ENCODE assay signal across 10 cellular contexts in the genomic region with DNA sequence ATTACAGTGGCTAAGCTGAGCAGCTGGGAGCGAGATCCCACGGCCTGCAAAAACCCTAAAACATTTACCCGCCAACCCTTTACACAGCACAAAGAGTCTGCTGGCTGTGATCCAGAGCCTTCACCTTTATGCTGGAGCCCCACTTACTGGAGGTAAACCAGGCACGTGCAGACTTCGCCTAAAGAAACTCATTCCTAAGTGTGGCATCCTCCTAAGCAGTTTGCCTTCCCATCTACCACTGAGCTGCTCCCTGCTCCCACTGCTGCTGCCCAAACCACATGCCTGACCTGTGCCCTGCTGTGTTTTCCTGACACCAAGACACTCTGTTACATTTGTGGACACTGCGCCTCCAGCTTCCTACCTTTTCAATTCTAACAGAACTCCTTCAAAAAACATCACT. TPM values are rescaled to one million over a fixed set of nuclear protein-coding genes. Genes with fewer than 3 reads are reported as not detected.
DNase-seq lines count a peak whose midpoint lies in the region; ATAC-seq, FAIRE-seq and TF ChIP-seq lines count a peak whose summit lies in the region.
"Had no signal": no experiment of that assay in that cellular context is flagged by ENCODE, and none has a peak within 500 bp of the region (broad histone marks: within the 10 kb centered on the region; RNA-seq: fewer than 3 reads in every experiment).

No MANE protein-coding gene starts in this region.

- TF ChIP-seq CTCF in GM12875 (IDR thresholded peaks at IDR 0.05; ENCODE audit: borderline replicate concordance, insufficient read depth, low read depth, low read length) (no peak), choroid plexus epithelial cell (conservative IDR thresholded peaks at IDR 0.05; ENCODE audit: low read depth, low read length) (no peak), prostate gland (IDR thresholded peaks at IDR 0.05) (no peak)

- 63% methylated on average over 6 of the region's 6 CpGs for WGBS in prostate gland

- intact Hi-C loops in prostate gland (cut with DNase I), result no loop called here

- DNase-seq in NCI-H69 (lab: John Stamatoyannopoulos, UW), result peak; percentile 25
- peak; percentile 54 for DNase-seq in choroid plexus epithelial cell (ENCODE audit: low read depth)
- DNase-seq in prostate gland (ENCODE audit: low spot score), result no peak
- no peak for DNase-seq in H54 (ENCODE audit: insufficient read length, low spot score)
- no peak for DNase-seq in occipital lobe (lab: John Stamatoyannopoulos, UW)
- no peak for DNase-seq in NCI-H526 (lab: John Stamatoyannopoulos, UW)
- DNase-seq: GDM1 had no signal

- no peaks in the 10 kb centered on the region for H3K36me3 ChIP-seq in prostate gland

- H3K27me3 ChIP-seq in prostate gland (replicated peaks; ENCODE audit: insufficient read depth), result no peaks in the 10 kb centered on the region

- peaks cover 3% of the 10 kb centered on the region for H3K4me1 ChIP-seq in prostate gland (replicated peaks)

- TF ChIP-seq POLR2A in prostate gland (IDR thresholded peaks at IDR 0.05) (no peak), H54 (IDR thresholded peaks at IDR 0.05; ENCODE audit: low read depth, low read length) (no peak)

- H3K9me3 ChIP-seq in prostate gland, result no peaks in the 10 kb centered on the region

- H3K4me3 ChIP-seq in GM12875 (ENCODE audit: low read depth, low read length) (peak overlapping the region; percentile 23), choroid plexus epithelial cell (ENCODE audit: low read depth, low read length) (no peak overlapping the region), prostate gland (no peak overlapping the region)

- FAIRE-seq in H54 (lab: Jason Lieb, UNC), result no peak

- ATAC-seq in HG03520 (IDR thresholded peaks at IDR 0.05; ENCODE audit: unreplicated experiment), result no peak

- peak overlapping the region; percentile 14 to 52 for H3K27ac ChIP-seq in prostate gland
- H3K27ac ChIP-seq: HL-60 had no signal

RNA-seq across cellular contexts. Expression of a gene that starts 53.0 kb away (rescaled TPM):
- total RNA-seq in prostate gland, result 10 to 100 TPM; 30.4 to 46.4 TPM
- total RNA-seq in occipital lobe, result 23.9 TPM

Comparison
In these comparisons a context has a peak if more than half of its experiments do, and no peak if none do; other contexts are left out.
1. DNase-seq: peak in NCI-H69 (single experiment) and choroid plexus epithelial cell (single experiment); none in prostate gland (single experiment), H54 (single experiment), occipital lobe (single experiment) and NCI-H526 (0 of 2).